In genomic region chr2:57720728-57721627, GRCh38 we compare ENCODE assay signal across 8 cellular contexts.
A peak's percentile ranks its signal among the peaks of the same experiment; 100 is the strongest.
DNase-seq lines count a peak whose midpoint lies in the region; ATAC-seq, FAIRE-seq and TF ChIP-seq lines count a peak whose summit lies in the region.

No MANE protein-coding gene starts in this region.

- peak; percentile 86 for TF ChIP-seq CTCF in GM13977 (IDR thresholded peaks at IDR 0.05; ENCODE audit: extremely low read depth, insufficient read depth, missing control alignments)
- peak; percentile 67 for TF ChIP-seq CTCF in colonic mucosa (IDR thresholded peaks at IDR 0.05)
- TF ChIP-seq CTCF in left lung (IDR thresholded peaks at IDR 0.05), result peak; percentile 53 to 57

- H3K27me3 ChIP-seq in colonic mucosa, result no peaks in the 10 kb centered on the region
- peaks cover 0 to 4% of the 10 kb centered on the region in 2 donors for H3K27me3 ChIP-seq in left lung

- peak; percentile 84 for DNase-seq in ACHN
- peak; percentile 61 for DNase-seq in GM13977 (ENCODE audit: low spot score)
- DNase-seq in MV-4-11 (lab: John Stamatoyannopoulos, UW), result peak; percentile 39
- DNase-seq in colonic mucosa, result peak; percentile 20
- DNase-seq in left lung, result no peak
- peak; percentile 0 for DNase-seq in stimulated activated CD8-positive, alpha-beta memory T cell treated with anti-CD3 and anti-CD28 coated beads, Interleukin-7, amount 100 ng/mL, for 4 hours (ENCODE audit: low read depth in 2 of 2)

- H3K27ac ChIP-seq in colonic mucosa (no peak overlapping the region), left lung (no peak overlapping the region)

- ATAC-seq in HG02763 (IDR thresholded peaks at IDR 0.05; ENCODE audit: unreplicated experiment), result peak; percentile 98
- ATAC-seq in left lung, result peak; percentile 90

- FAIRE-seq in TTC549 (lab: Jason Lieb, UNC), result peak; percentile 13

- H3K9ac ChIP-seq in colonic mucosa (ENCODE audit: low read depth in 2 of 2, low read length in 2 of 2), result no peak overlapping the region

- H3K4me1 ChIP-seq in colonic mucosa (no peaks in the 10 kb centered on the region), left lung (peaks cover 0 to 6% of the 10 kb centered on the region in 2 donors)

- intact Hi-C loops in colonic mucosa (cut with DNase I), result no loop called here
- intact Hi-C loops in left lung (cut with DNase I), result no loop called here

- H3K9me3 ChIP-seq in colonic mucosa, result no peaks in the 10 kb centered on the region
- no peaks in the 10 kb centered on the region for H3K9me3 ChIP-seq in left lung

- H3K36me3 ChIP-seq in colonic mucosa, result no peaks in the 10 kb centered on the region
- H3K36me3 ChIP-seq in left lung, result no peaks in the 10 kb centered on the region

- in situ Hi-C loops in ACHN (cut with HindIII; ENCODE audit: low pct_ligation_motif_present, low pct_unique_long_range_greater_than_20kb, low sequenced_read_pairs), result no loop called here
- in situ Hi-C loops in GM13977 (cut with MboI; ENCODE audit: low pct_unique_long_range_greater_than_20kb, low sequenced_read_pairs, unreplicated experiment), result no loop called here

- no peak overlapping the region for H3K4me3 ChIP-seq in colonic mucosa
- no peak overlapping the region for H3K4me3 ChIP-seq in left lung

Comparison
In these comparisons a context has a peak if more than half of its experiments do, and no peak if none do; other contexts are left out.
1. DNase-seq: peak in ACHN (single experiment), GM13977 (single experiment), MV-4-11 (single experiment), colonic mucosa (single experiment) and stimulated activated CD8-positive, alpha-beta memory T cell treated with anti-CD3 and anti-CD28 coated beads, Interleukin-7, amount 100 ng/mL, for 4 hours (2 of 2); none in left lung (0 of 2).
2. Peak in every context shown above with its lines, with median percentiles within 50 percentile points of each other: CTCF ChIP-seq.